ENCODE assay signal across 20 cellular contexts in the genomic region with DNA sequence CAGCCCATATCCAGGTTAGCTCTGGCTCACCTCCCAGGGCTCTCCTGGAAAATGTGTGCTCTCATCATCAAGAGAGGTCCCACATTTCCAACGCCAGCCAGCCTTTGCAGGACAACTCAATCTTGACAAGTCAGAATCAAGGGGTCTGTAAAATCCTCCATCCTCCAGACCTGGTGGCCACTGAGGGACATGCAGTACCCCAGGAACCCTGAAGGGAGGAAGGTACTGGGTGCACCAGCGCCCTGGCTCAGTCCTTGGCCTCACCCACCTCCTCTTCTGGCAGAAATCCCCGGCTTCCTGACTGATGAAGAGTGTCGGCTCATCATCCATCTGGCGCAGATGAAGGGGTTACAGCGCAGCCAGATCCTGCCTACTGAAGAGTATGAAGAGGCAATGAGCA. TPM values are rescaled to one million over a fixed set of nuclear protein-coding genes. Genes with fewer than 3 reads are reported as not detected.
DNase-seq lines count a peak whose midpoint lies in the region; ATAC-seq and TF ChIP-seq lines count a peak whose summit lies in the region.
"Had no signal": no experiment of that assay in that cellular context is flagged by ENCODE, and none has a peak within 500 bp of the region (broad histone marks: within the 10 kb centered on the region; RNA-seq: fewer than 3 reads in every experiment).

No MANE protein-coding gene starts in this region.

- H3K9me3 Mint-ChIP-seq in activated naive CD8-positive, alpha-beta T cell (ENCODE audit: low read depth), result no peaks in the 10 kb centered on the region
- H3K9me3 Mint-ChIP-seq in activated naive CD8-positive, alpha-beta T cell treated with anti-CD3 and anti-CD28 coated beads, Interleukin-2, amount 50 U/mL, for 24 hours, result no peaks in the 10 kb centered on the region
- H3K9me3 Mint-ChIP-seq: activated CD4-positive, alpha-beta T cell treated with anti-CD3 and anti-CD28 coated beads, Interleukin-2, amount 10 ng/mL, durations not matched to agents 7 days and 5 days; central memory CD8-positive, alpha-beta T cell; mesothelial cell of epicardium; naive thymus-derived CD4-positive, alpha-beta T cell had no signal

- no peak overlapping the region for H2BK120ac ChIP-seq in neuronal stem cell (ENCODE audit: low read depth, low read length)

- in situ Hi-C loops in Panc1 (cut with HindIII; ENCODE audit: low pct_unique_long_range_greater_than_20kb, low sequenced_read_pairs), result no loop called here

- H3K27ac Mint-ChIP-seq in activated naive CD8-positive, alpha-beta T cell, result peak overlapping the region; percentile 18
- no peak overlapping the region for H3K27ac Mint-ChIP-seq in activated naive CD8-positive, alpha-beta T cell treated with anti-CD3 and anti-CD28 coated beads, Interleukin-2, amount 50 U/mL, for 24 hours
- H3K27ac Mint-ChIP-seq: activated CD4-positive, alpha-beta T cell treated with anti-CD3 and anti-CD28 coated beads, Interleukin-2, amount 10 ng/mL, durations not matched to agents 7 days and 5 days had no signal

- H2BK12ac ChIP-seq in neuronal stem cell (ENCODE audit: low read length), result no peak overlapping the region

- H3K23ac ChIP-seq in neuronal stem cell (ENCODE audit: low read depth, low read length, poor library complexity), result peak overlapping the region; percentile 59

- no peak overlapping the region for H3K18ac ChIP-seq in neuronal stem cell (ENCODE audit: low read length)

- no peak for ATAC-seq in activated naive CD8-positive, alpha-beta T cell treated with anti-CD3 and anti-CD28 coated beads, Interleukin-2, amount 50 U/mL, for 24 hours
- ATAC-seq in Panc1 (no peak), HG02588 (IDR thresholded peaks at IDR 0.05; ENCODE audit: unreplicated experiment) (no peak), GM21825 (IDR thresholded peaks at IDR 0.05; ENCODE audit: unreplicated experiment) (no peak)
- ATAC-seq: naive thymus-derived CD4-positive, alpha-beta T cell; SK-N-SH treated with all-trans-retinoic acid at 6 μM for 48 hours had no signal

- no CpG with 5 or more reads among the region's 6 CpGs for WGBS in neuronal stem cell (ENCODE audit: extremely low coverage in 2 of 2, insufficient read length in 2 of 2, insufficient replicate concordance in 1 of 2), 2 donors

- no peak overlapping the region for H3K4me3 Mint-ChIP-seq in activated naive CD8-positive, alpha-beta T cell
- H3K4me3 Mint-ChIP-seq in activated naive CD8-positive, alpha-beta T cell treated with anti-CD3 and anti-CD28 coated beads, Interleukin-2, amount 50 U/mL, for 24 hours, result no peak overlapping the region
- H3K4me3 Mint-ChIP-seq: activated CD4-positive, alpha-beta T cell treated with anti-CD3 and anti-CD28 coated beads, Interleukin-2, amount 10 ng/mL, durations not matched to agents 7 days and 5 days; central memory CD8-positive, alpha-beta T cell; mesothelial cell of epicardium; naive thymus-derived CD4-positive, alpha-beta T cell had no signal

- H2AFZ ChIP-seq in neuronal stem cell (ENCODE audit: low read length), result no peak overlapping the region

- peak overlapping the region; percentile 44; the same call in 1 of the 2 replicates for H3K27ac ChIP-seq in Panc1 (ENCODE audit: low read length)
- no peak overlapping the region for H3K27ac ChIP-seq in neuronal stem cell (replicated peaks; ENCODE audit: low read length)
- H3K27ac ChIP-seq: BLaER1 treated with 17β-estradiol and CSF1 and Interleukin-3, amounts not matched to agents 10 nM and 100 nM; transverse colon had no signal

- BruUV-seq in Panc1 (replicated peaks; lab: Mats Ljungman, UMichigan), result no TSS peak

- no peaks in the 10 kb centered on the region for H3K36me3 Mint-ChIP-seq in activated naive CD8-positive, alpha-beta T cell
- no peaks in the 10 kb centered on the region for H3K36me3 Mint-ChIP-seq in activated naive CD8-positive, alpha-beta T cell treated with anti-CD3 and anti-CD28 coated beads, Interleukin-2, amount 50 U/mL, for 24 hours (ENCODE audit: low read depth)
- H3K36me3 Mint-ChIP-seq: mesothelial cell of epicardium; naive thymus-derived CD4-positive, alpha-beta T cell had no signal

- H3K79me1 ChIP-seq in neuronal stem cell (ENCODE audit: low read depth, low read length), result peaks cover 4% of the 10 kb centered on the region

- H3K4me3 ChIP-seq in Panc1 (ENCODE audit: low read depth in 2 of 2, low read length in 2 of 2) (no peak overlapping the region), neuronal stem cell (ENCODE audit: low read length in 2 of 2) (peak overlapping the region in 1 of 2 donors; percentile 1)
- H3K4me3 ChIP-seq: BLaER1 treated with 17β-estradiol and CSF1 and Interleukin-3, amounts not matched to agents 10 nM and 100 nM; transverse colon had no signal

- no peak overlapping the region for H3K14ac ChIP-seq in neuronal stem cell (ENCODE audit: low read length)

- H3K27me3 Mint-ChIP-seq in activated naive CD8-positive, alpha-beta T cell, result no peaks in the 10 kb centered on the region
- no peaks in the 10 kb centered on the region for H3K27me3 Mint-ChIP-seq in activated naive CD8-positive, alpha-beta T cell treated with anti-CD3 and anti-CD28 coated beads, Interleukin-2, amount 50 U/mL, for 24 hours
- H3K27me3 Mint-ChIP-seq: activated CD4-positive, alpha-beta T cell treated with anti-CD3 and anti-CD28 coated beads, Interleukin-2, amount 10 ng/mL, durations not matched to agents 7 days and 5 days; central memory CD8-positive, alpha-beta T cell; naive thymus-derived CD4-positive, alpha-beta T cell had no signal

- no peak overlapping the region for H2AK5ac ChIP-seq in neuronal stem cell (ENCODE audit: low read depth, low read length)

- DNase-seq in activated naive CD8-positive, alpha-beta T cell treated with anti-CD3 and anti-CD28 coated beads, Interleukin-2, amount 50 U/mL, for 24 hours, result no peak
- DNase-seq in Panc1 (ENCODE audit: low read depth, low spot score), result no peak
- DNase-seq in neuronal stem cell (ENCODE audit: low spot score), result no peak
- DNase-seq: activated CD4-positive, alpha-beta T cell treated with anti-CD3 and anti-CD28 coated beads, Interleukin-2, amount 10 ng/mL, durations not matched to agents 7 days and 5 days; Calu3; dermis blood vessel endothelial cell; islet precursor cell; naive thymus-derived CD4-positive, alpha-beta T cell; NCI-H2081 treated with DMSO at 0.1 percent for 48 hours; NCI-H345; NCI-H82; occipital lobe; transverse colon had no signal

- H3K4ac ChIP-seq in neuronal stem cell (ENCODE audit: low read length), result no peak overlapping the region

- peak overlapping the region; percentile 84 for H2BK5ac ChIP-seq in neuronal stem cell (ENCODE audit: low read length)

- no peak overlapping the region for H3K4me2 ChIP-seq in neuronal stem cell (ENCODE audit: insufficient read depth, low read length, poor library complexity, severe bottlenecking)
- H3K4me2 ChIP-seq: BLaER1 treated with 17β-estradiol and CSF1 and Interleukin-3, amounts not matched to agents 10 nM and 100 nM had no signal

- CTCF ChIA-PET in Panc1 (lab: Charles Lee), result no interaction called here

- H3K9me3 ChIP-seq in Panc1 (ENCODE audit: control insufficient read depth, insufficient read depth, low read depth, low read length) (no peaks in the 10 kb centered on the region), neuronal stem cell (replicated peaks in 1 of 2; ENCODE audit: control insufficient read depth in 2 of 2, insufficient read depth in 1 of 2, low read depth in 1 of 2, low read length in 2 of 2) (no peaks in the 10 kb centered on the region)
- H3K9me3 ChIP-seq: BLaER1 treated with 17β-estradiol and CSF1 and Interleukin-3, amounts not matched to agents 10 nM and 100 nM; transverse colon had no signal

- TF ChIP-seq CTCF in Panc1 (IDR thresholded peaks at IDR 0.05), result no peak

- H4K8ac ChIP-seq in neuronal stem cell (ENCODE audit: low read depth, low read length), result no peak overlapping the region

- peak overlapping the region; percentile 12 for H3K9ac ChIP-seq in neuronal stem cell (ENCODE audit: low read depth, low read length, poor library complexity)
- H3K9ac ChIP-seq: BLaER1 treated with 17β-estradiol and CSF1 and Interleukin-3, amounts not matched to agents 10 nM and 100 nM had no signal

- H3K4me1 ChIP-seq in Panc1 (ENCODE audit: control insufficient read depth, insufficient read depth, low read length), result peaks cover 10% of the 10 kb centered on the region
- peaks cover 22 to 31% of the 10 kb centered on the region in 2 donors for H3K4me1 ChIP-seq in neuronal stem cell (ENCODE audit: control insufficient read depth in 2 of 2, insufficient read depth in 1 of 2, low read depth in 1 of 2, low read length in 2 of 2)

- no peaks in the 10 kb centered on the region for H3K36me3 ChIP-seq in Panc1 (ENCODE audit: control insufficient read depth, insufficient read depth, low read length)
- H3K36me3 ChIP-seq in neuronal stem cell (replicated peaks in 1 of 2; ENCODE audit: control insufficient read depth in 2 of 2, insufficient read depth in 2 of 2, low read length in 2 of 2), result peaks cover 5 to 9% of the 10 kb centered on the region in 2 donors
- H3K36me3 ChIP-seq: transverse colon had no signal

- POLR2A ChIA-PET in Panc1 (lab: Charles Lee), result no interaction called here

- no peak overlapping the region for H4K91ac ChIP-seq in neuronal stem cell (ENCODE audit: low read depth, low read length, poor library complexity)

- H2BK15ac ChIP-seq in neuronal stem cell (ENCODE audit: low read length), result no peak overlapping the region

- H3K27me3 ChIP-seq in Panc1 (ENCODE audit: control insufficient read depth, insufficient read depth, low read length) (no peaks in the 10 kb centered on the region), neuronal stem cell (ENCODE audit: control insufficient read depth in 3 of 3, insufficient read depth in 3 of 3, low read depth in 1 of 3, low read length in 3 of 3) (no peaks in the 10 kb centered on the region)
- H3K27me3 ChIP-seq: BLaER1 treated with 17β-estradiol and CSF1 and Interleukin-3, amounts not matched to agents 10 nM and 100 nM; transverse colon had no signal

- intact Hi-C loops in Panc1 (cut with micrococcal nuclease; ENCODE audit: unreplicated experiment), result no loop called here

- peaks cover under 1% of the 10 kb centered on the region for H3K4me1 Mint-ChIP-seq in activated naive CD8-positive, alpha-beta T cell (ENCODE audit: low read depth)
- H3K4me1 Mint-ChIP-seq in activated naive CD8-positive, alpha-beta T cell treated with anti-CD3 and anti-CD28 coated beads, Interleukin-2, amount 50 U/mL, for 24 hours, result no peaks in the 10 kb centered on the region

RNA-seq across cellular contexts. Expression of gene WDR6, which starts 6.0 kb away (rescaled TPM):
- 142 TPM for total RNA-seq in Panc1 (2021; ENCODE audit: unreplicated experiment)
- 141 TPM for polyA plus RNA-seq in Panc1 (2012; ENCODE audit: insufficient read length)
- 80.4 TPM for polyA plus RNA-seq in neuronal stem cell (2013, experiment 1 of 2)
- polyA plus RNA-seq in neuronal stem cell (2013, experiment 2 of 2), result 80.3 TPM

RNA-seq across cellular contexts. Expression of gene P4HTM, which starts 11.1 kb away (rescaled TPM):
- 28.3 TPM for total RNA-seq in Panc1 (2021; ENCODE audit: unreplicated experiment)
- polyA plus RNA-seq in Panc1 (2012; ENCODE audit: insufficient read length), result 59.1 TPM
- polyA plus RNA-seq in neuronal stem cell (2013, experiment 1 of 2), result 29.0 TPM
- 25.5 TPM for polyA plus RNA-seq in neuronal stem cell (2013, experiment 2 of 2)

RNA-seq across cellular contexts. Expression of gene DALRD3, which starts 17.2 kb away (rescaled TPM):
- 22.5 TPM for total RNA-seq in Panc1 (2021; ENCODE audit: unreplicated experiment)
- polyA plus RNA-seq in Panc1 (2012; ENCODE audit: insufficient read length), result 39.5 TPM
- 39.9 TPM for polyA plus RNA-seq in neuronal stem cell (2013, experiment 1 of 2)
- 41.4 TPM for polyA plus RNA-seq in neuronal stem cell (2013, experiment 2 of 2)

RNA-seq across cellular contexts. Expression of gene NDUFAF3, which starts 20.8 kb away (rescaled TPM):
- 101 TPM for total RNA-seq in Panc1 (2021; ENCODE audit: unreplicated experiment)
- polyA plus RNA-seq in Panc1 (2012; ENCODE audit: insufficient read length), result 127 TPM
- polyA plus RNA-seq in neuronal stem cell (2013, experiment 1 of 2), result 57.2 TPM
- polyA plus RNA-seq in neuronal stem cell (2013, experiment 2 of 2), result 56.0 TPM

RNA-seq across cellular contexts. Expression of gene IMPDH2, which starts 28.0 kb away (rescaled TPM):
- total RNA-seq in Panc1 (2021; ENCODE audit: unreplicated experiment), result 149 TPM
- 163 TPM for polyA plus RNA-seq in Panc1 (2012; ENCODE audit: insufficient read length)
- polyA plus RNA-seq in neuronal stem cell (2013, experiment 1 of 2), result 290 TPM
- polyA plus RNA-seq in neuronal stem cell (2013, experiment 2 of 2), result 282 TPM
